11 cellular contexts compared by ENCODE assay signal in the genomic region with DNA sequence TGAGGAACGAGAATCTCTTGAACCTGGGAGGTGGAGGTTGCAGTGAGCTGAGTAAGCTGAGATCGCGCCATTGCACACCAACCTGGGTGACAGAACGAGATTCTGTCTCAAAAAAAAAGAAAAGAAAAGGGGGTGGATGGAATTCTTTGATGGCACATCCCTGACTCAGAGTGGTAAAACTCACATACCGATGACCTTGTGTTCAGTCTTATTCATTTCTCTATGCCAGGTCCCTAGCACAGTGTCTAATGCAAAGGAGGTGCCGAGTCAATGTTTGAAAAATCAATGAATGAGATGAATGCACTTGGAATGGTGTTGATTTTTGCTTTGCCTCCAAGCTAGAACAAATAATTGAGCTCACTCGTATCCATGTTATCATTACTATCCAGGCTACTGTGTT. TPM values are rescaled to one million over a fixed set of nuclear protein-coding genes. Genes with fewer than 3 reads are reported as not detected.
A peak's percentile ranks its signal among the peaks of the same experiment; 100 is the strongest.
DNase-seq lines count a peak whose midpoint lies in the region; ATAC-seq and TF ChIP-seq lines count a peak whose summit lies in the region.
"Had no signal": no experiment of that assay in that cellular context is flagged by ENCODE, and none has a peak within 500 bp of the region (broad histone marks: within the 10 kb centered on the region; RNA-seq: fewer than 3 reads in every experiment).

No MANE protein-coding gene starts in this region.

- no peak overlapping the region for H3K27ac ChIP-seq in CD4-positive, alpha-beta T cell (ENCODE audit: low read depth, low read length)

- peaks cover 15% of the 10 kb centered on the region for H3K4me1 Mint-ChIP-seq in CD4-positive, alpha-beta T cell (ENCODE audit: low read depth)

- CTCF ChIA-PET in CD4-positive, alpha-beta T cell (lab: Charles Lee): interaction anchor here (1.4 kb wide), 1 partner anchor 475 kb away, joined by 5 read pairs; no protein-coding TSS in a partner anchor

- no peaks in the 10 kb centered on the region for H3K9me3 ChIP-seq in CD4-positive, alpha-beta T cell (ENCODE audit: control insufficient read depth, low read length)
- H3K9me3 ChIP-seq: Caco-2 had no signal

- no peak for TF ChIP-seq CTCF in CD4-positive, alpha-beta T cell (IDR thresholded peaks at IDR 0.05)

- H3K9me3 Mint-ChIP-seq in CD4-positive, alpha-beta T cell: no peaks in the 10 kb centered on the region
- H3K9me3 Mint-ChIP-seq: CD14-positive monocyte; CD8-positive, alpha-beta memory T cell had no signal

- ATAC-seq in GM19452 (IDR thresholded peaks at IDR 0.05; ENCODE audit: unreplicated experiment): no peak
- no peak for ATAC-seq in CD4-positive, alpha-beta T cell (ENCODE audit: poor library complexity)

- DNase-seq in Daoy (ENCODE audit: low read depth) (peak; percentile 6), EL (peak; percentile 41), M059J (ENCODE audit: low read depth) (peak; percentile 67), kidney tubule cell (ENCODE audit: low spot score) (peak; percentile 41), NCI-H2227 treated with DMSO at 0.1 percent for 48 hours (lab: John Stamatoyannopoulos, UW) (no peak), head of caudate nucleus (no peak)
- DNase-seq in CD4-positive, alpha-beta T cell: no peak
- DNase-seq: Caco-2; CD8-positive, alpha-beta memory T cell had no signal

- no peak overlapping the region for H3K27ac Mint-ChIP-seq in CD4-positive, alpha-beta T cell
- H3K27ac Mint-ChIP-seq: CD14-positive monocyte had no signal

- intact Hi-C loops in CD4-positive, alpha-beta T cell (cut with DNase I, micrococcal nuclease): loop anchor here in 1 of 2 experiments (10.0 kb wide), 1 partner anchor 232 kb away; no protein-coding TSS in a partner anchor
- intact Hi-C loops in head of caudate nucleus (cut with DNase I): loop anchor here (10.0 kb wide), 2 partner anchors 242 to 472 kb away; no protein-coding TSS in a partner anchor

- no peak overlapping the region for H3K4me3 Mint-ChIP-seq in CD4-positive, alpha-beta T cell
- H3K4me3 Mint-ChIP-seq: CD14-positive monocyte; CD8-positive, alpha-beta memory T cell had no signal

- H3K27me3 ChIP-seq in CD4-positive, alpha-beta T cell (ENCODE audit: control insufficient read depth, insufficient read depth, low read length): no peaks in the 10 kb centered on the region

- H3K36me3 Mint-ChIP-seq in CD4-positive, alpha-beta T cell (ENCODE audit: low read depth): no peaks in the 10 kb centered on the region
- H3K36me3 Mint-ChIP-seq: CD14-positive monocyte; CD8-positive, alpha-beta memory T cell had no signal

- POLR2A ChIA-PET in CD4-positive, alpha-beta T cell (lab: Charles Lee): no interaction called here

- no peaks in the 10 kb centered on the region for H3K27me3 Mint-ChIP-seq in CD4-positive, alpha-beta T cell

RNA-seq across cellular contexts. Expression of gene FAM20B, which starts 18.5 kb away (rescaled TPM):
- total RNA-seq in Daoy (2014; rRNA removed; shearing (Covaris generic)): 30.9 and 38.5 TPM in 2 replicates
- total RNA-seq in M059J (2014; rRNA removed; shearing (Covaris generic)): 27.9 and 43.0 TPM in 2 replicates
- total RNA-seq in CD4-positive, alpha-beta T cell: 10 to 100 TPM; 12.1 to 12.9 TPM

Comparison
In these comparisons a context has a peak if more than half of its experiments do, and no peak if none do; other contexts are left out.
1. DNase-seq: peak in Daoy (single experiment), EL (single experiment), M059J (single experiment) and kidney tubule cell (single experiment); none in CD4-positive, alpha-beta T cell (0 of 10), NCI-H2227 treated with DMSO at 0.1 percent for 48 hours (single experiment) and head of caudate nucleus (0 of 42).